Comparison of ENCODE assay signal across 11 cellular contexts in the genomic region with DNA sequence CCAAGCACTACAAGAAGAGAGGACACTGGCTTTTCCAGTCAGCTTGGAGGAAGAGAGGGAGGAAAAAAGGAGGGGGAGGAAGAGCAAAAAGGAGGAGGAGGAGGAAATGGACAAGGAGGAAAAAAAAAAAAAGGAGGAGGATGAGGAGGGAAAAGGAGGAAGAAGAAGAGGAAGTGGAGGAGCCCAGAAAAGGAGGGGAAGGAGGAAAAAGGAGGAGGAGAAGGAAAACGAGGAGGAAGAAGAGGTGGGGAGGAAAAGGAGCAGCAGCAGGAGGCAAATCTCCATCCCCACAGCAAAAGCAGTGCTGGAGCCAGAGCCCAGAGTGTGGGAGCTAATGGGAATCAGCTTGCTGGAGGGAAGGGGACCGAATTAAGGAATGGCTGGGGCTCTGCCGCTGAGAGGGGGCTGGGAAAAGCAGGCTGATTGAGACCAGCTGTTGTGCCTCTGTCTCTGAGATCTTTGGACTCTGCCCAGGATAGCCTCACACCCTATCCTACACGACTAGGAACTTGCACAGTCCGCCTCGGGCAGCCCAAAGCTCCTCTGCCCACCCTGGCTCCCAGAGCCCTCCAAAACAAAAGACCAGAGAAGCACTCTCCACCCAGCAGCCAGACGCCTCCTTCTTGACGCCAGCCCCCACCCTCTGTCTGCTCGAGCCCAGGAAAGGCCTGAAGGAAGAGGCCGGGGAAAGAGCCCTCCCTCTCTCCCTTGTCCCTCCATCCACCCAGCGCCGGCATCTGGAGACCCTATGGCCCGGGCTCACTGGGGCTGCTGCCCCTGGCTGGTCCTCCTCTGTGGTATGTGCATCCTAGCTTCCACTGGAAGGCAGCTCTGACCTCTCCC. TPM values are rescaled to one million over a fixed set of nuclear protein-coding genes. Genes with fewer than 3 reads are reported as not detected.
DNase-seq lines count a peak whose midpoint lies in the region; ATAC-seq and TF ChIP-seq lines count a peak whose summit lies in the region.
"Had no signal": no experiment of that assay in that cellular context is flagged by ENCODE, and none has a peak within 500 bp of the region (broad histone marks: within the 10 kb centered on the region; RNA-seq: fewer than 3 reads in every experiment).

A gene with protein sequence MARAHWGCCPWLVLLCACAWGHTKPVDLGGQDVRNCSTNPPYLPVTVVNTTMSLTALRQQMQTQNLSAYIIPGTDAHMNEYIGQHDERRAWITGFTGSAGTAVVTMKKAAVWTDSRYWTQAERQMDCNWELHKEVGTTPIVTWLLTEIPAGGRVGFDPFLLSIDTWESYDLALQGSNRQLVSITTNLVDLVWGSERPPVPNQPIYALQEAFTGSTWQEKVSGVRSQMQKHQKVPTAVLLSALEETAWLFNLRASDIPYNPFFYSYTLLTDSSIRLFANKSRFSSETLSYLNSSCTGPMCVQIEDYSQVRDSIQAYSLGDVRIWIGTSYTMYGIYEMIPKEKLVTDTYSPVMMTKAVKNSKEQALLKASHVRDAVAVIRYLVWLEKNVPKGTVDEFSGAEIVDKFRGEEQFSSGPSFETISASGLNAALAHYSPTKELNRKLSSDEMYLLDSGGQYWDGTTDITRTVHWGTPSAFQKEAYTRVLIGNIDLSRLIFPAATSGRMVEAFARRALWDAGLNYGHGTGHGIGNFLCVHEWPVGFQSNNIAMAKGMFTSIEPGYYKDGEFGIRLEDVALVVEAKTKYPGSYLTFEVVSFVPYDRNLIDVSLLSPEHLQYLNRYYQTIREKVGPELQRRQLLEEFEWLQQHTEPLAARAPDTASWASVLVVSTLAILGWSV (plus strand): TSS at position 514 of the 843 bp plus-strand sequence. CDS start 235 bp downstream, at position 749.

- H3K36me3 ChIP-seq in Peyer's patch (no peaks in the 10 kb centered on the region), gastroesophageal sphincter (no peaks in the 10 kb centered on the region)

- H3K27ac ChIP-seq in Peyer's patch (peak within 1 kb of the TSS in 3 of 4 donors; percentile 73 to 92 (median 80)), gastroesophageal sphincter (peak within 1 kb of the TSS in 1 of 4 donors; percentile 51)

- TF ChIP-seq EP300 in gastroesophageal sphincter (IDR thresholded peaks at IDR 0.05), result no peak

- intact Hi-C loops in CD14-positive monocyte (cut with micrococcal nuclease), result loop anchor here in 1 of 2 donors (5.0 kb wide), 1 partner anchor 131 kb away; no protein-coding TSS in a partner anchor

- peak within 1 kb of the TSS in 1 of 2 donors; percentile 6 for H3K4me3 Mint-ChIP-seq in CD14-positive monocyte
- no peak within 1 kb of the TSS for H3K4me3 Mint-ChIP-seq in osteocyte (ENCODE audit: unreplicated experiment)

- H3K4me3 ChIP-seq in Peyer's patch (peak within 1 kb of the TSS in 3 of 4 donors; percentile 7 to 54 (median 51)), gastroesophageal sphincter (no peak within 1 kb of the TSS)
- H3K4me3 ChIP-seq: coronary artery had no signal

- H3K27me3 ChIP-seq in Peyer's patch (no peaks in the 10 kb centered on the region), gastroesophageal sphincter (no peaks in the 10 kb centered on the region)

- WGBS in gastroesophageal sphincter (ENCODE audit: low coverage in 1 of 2), 2 donors, result 6 to 13% methylated on average over 2 to 5 of the region's 13 CpGs

- H3K4me1 ChIP-seq in Peyer's patch (peaks cover 0 to 14% (median 0%) of the 10 kb centered on the region in 4 donors), gastroesophageal sphincter (no peaks in the 10 kb centered on the region)

- peaks cover 0 to 9% (median 2%) of the 10 kb centered on the region in 7 donors for H3K9me3 Mint-ChIP-seq in CD14-positive monocyte
- no peaks in the 10 kb centered on the region for H3K9me3 Mint-ChIP-seq in osteocyte (ENCODE audit: unreplicated experiment)

- no peaks in the 10 kb centered on the region for H3K9me3 ChIP-seq in Peyer's patch
- no peaks in the 10 kb centered on the region for H3K9me3 ChIP-seq in gastroesophageal sphincter

- TF ChIP-seq POLR2A in Peyer's patch (IDR thresholded peaks at IDR 0.05) (peak; percentile 54 to 67), gastroesophageal sphincter (IDR thresholded peaks at IDR 0.05) (no peak)

- H3K4me1 Mint-ChIP-seq in CD14-positive monocyte (peaks cover 58% of the 10 kb centered on the region), osteocyte (ENCODE audit: unreplicated experiment) (peaks cover 22% of the 10 kb centered on the region)

- DNase-seq in CD14-positive monocyte (ENCODE audit: low spot score) (no peak), Peyer's patch (peak in 2 of 3 donors; percentile 61 to 66), osteocyte (ENCODE audit: extremely low spot score, unreplicated experiment) (no peak), T1000 (lab: John Stamatoyannopoulos, UW) (no peak), DMS153 treated with DMSO at 0.1 percent for 48 hours (lab: John Stamatoyannopoulos, UW; ENCODE audit: unreplicated experiment) (no peak)
- DNase-seq: stimulated activated CD4-positive, alpha-beta T cell treated with anti-CD3 and anti-CD28 coated beads, Interleukin-15, amount 100 ng/mL, for 24 hours had no signal

- ATAC-seq in gastroesophageal sphincter (peak; percentile 52), GM21528 (IDR thresholded peaks at IDR 0.05; ENCODE audit: low FRiP score, unreplicated experiment) (no peak), HG03378 (IDR thresholded peaks at IDR 0.05; ENCODE audit: unreplicated experiment) (no peak)

- H3K27ac Mint-ChIP-seq in CD14-positive monocyte (peak within 1 kb of the TSS; percentile 76 to 93 (median 86)), osteocyte (ENCODE audit: unreplicated experiment) (peak within 1 kb of the TSS; percentile 78)

- no peak for TF ChIP-seq CTCF in CD14-positive monocyte (IDR thresholded peaks at IDR 0.05)
- TF ChIP-seq CTCF in Peyer's patch (IDR thresholded peaks at IDR 0.05), result no peak
- TF ChIP-seq CTCF in gastroesophageal sphincter (IDR thresholded peaks at IDR 0.05), result no peak
- TF ChIP-seq CTCF in osteocyte (IDR thresholded peaks at IDR 0.05), result no peak

- no peaks in the 10 kb centered on the region for H3K36me3 Mint-ChIP-seq in CD14-positive monocyte
- H3K36me3 Mint-ChIP-seq in osteocyte (ENCODE audit: unreplicated experiment), result no peaks in the 10 kb centered on the region

- H3K27me3 Mint-ChIP-seq in CD14-positive monocyte (ENCODE audit: low read depth in 3 of 3) (peaks cover 0 to 3% (median 0%) of the 10 kb centered on the region in 3 donors), osteocyte (ENCODE audit: unreplicated experiment) (peaks cover 9% of the 10 kb centered on the region)

RNA-seq across cellular contexts. Expression of the gene that starts here (rescaled TPM):
- polyA plus RNA-seq in CD14-positive monocyte, result not detected
- total RNA-seq in Peyer's patch (100 to 1,000 TPM in 3 of 4 donors, 1 to 10 TPM in 1; 5.8 to 875 (median 803) TPM), gastroesophageal sphincter (10 to 100 TPM in 1 of 4 donors, 1 to 10 TPM in 2, under 1 TPM in 1; 0.93 to 11.2 (median 6.5) TPM), osteocyte (0.27 and 0.39 TPM in 2 replicates)
- total RNA-seq: M059J had no signal

Comparison
In these comparisons a context has a peak if more than half of its experiments do, and no peak if none do; other contexts are left out.
1. DNase-seq: peak in Peyer's patch (2 of 3); none in CD14-positive monocyte (single experiment), osteocyte (single experiment), T1000 (single experiment) and DMS153 treated with DMSO at 0.1 percent for 48 hours (single experiment).
2. H3K4me3 ChIP-seq: peak in Peyer's patch (3 of 4); none in gastroesophageal sphincter (0 of 2).
3. POLR2A ChIP-seq: peak in Peyer's patch (2 of 2); none in gastroesophageal sphincter (0 of 2).